Comparison of ENCODE assay signal across 8 cellular contexts in genomic region chr6:30212865-30213653, GRCh38. TPM values are rescaled to one million over a fixed set of nuclear protein-coding genes. Genes with fewer than 3 reads are reported as not detected.
A peak's percentile ranks its signal among the peaks of the same experiment; 100 is the strongest.
DNase-seq lines count a peak whose midpoint lies in the region; ATAC-seq and TF ChIP-seq lines count a peak whose summit lies in the region.

A gene with protein sequence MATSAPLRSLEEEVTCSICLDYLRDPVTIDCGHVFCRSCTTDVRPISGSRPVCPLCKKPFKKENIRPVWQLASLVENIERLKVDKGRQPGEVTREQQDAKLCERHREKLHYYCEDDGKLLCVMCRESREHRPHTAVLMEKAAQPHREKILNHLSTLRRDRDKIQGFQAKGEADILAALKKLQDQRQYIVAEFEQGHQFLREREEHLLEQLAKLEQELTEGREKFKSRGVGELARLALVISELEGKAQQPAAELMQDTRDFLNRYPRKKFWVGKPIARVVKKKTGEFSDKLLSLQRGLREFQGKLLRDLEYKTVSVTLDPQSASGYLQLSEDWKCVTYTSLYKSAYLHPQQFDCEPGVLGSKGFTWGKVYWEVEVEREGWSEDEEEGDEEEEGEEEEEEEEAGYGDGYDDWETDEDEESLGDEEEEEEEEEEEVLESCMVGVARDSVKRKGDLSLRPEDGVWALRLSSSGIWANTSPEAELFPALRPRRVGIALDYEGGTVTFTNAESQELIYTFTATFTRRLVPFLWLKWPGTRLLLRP (minus strand): TSS chr6:30213406. CDS start chr6:30199103, 14,303 bp downstream.

- no peaks in the 10 kb centered on the region for H3K9me3 ChIP-seq in suprapubic skin

- H3K9me3 Mint-ChIP-seq in activated naive CD4-positive, alpha-beta T cell treated with anti-CD3 and anti-CD28 coated beads, Interleukin-2, amount 50 U/mL, for 24 hours: no peaks in the 10 kb centered on the region

- peak within 1 kb of the TSS; percentile 95 for H3K4me3 Mint-ChIP-seq in activated naive CD4-positive, alpha-beta T cell treated with anti-CD3 and anti-CD28 coated beads, Interleukin-2, amount 50 U/mL, for 24 hours

- peak; percentile 96 for DNase-seq in GM06990 (ENCODE audit: extremely low read depth, insufficient read length)
- peak; percentile 89 for DNase-seq in NCI-H1092 (lab: John Stamatoyannopoulos, UW)
- peak; percentile 98 for DNase-seq in globus pallidus (ENCODE audit: low spot score)
- peak; percentile 31 to 98 (median 95) for DNase-seq in nucleus accumbens (lab: John Stamatoyannopoulos, UW)
- DNase-seq in suprapubic skin (ENCODE audit: low spot score in 2 of 2): peak; percentile 98 to 99

- peaks cover 45% of the 10 kb centered on the region for H3K4me1 ChIP-seq in suprapubic skin

- H3K4me3 ChIP-seq in GM06990 (replicated peaks; ENCODE audit: low read depth, low read length) (peak within 1 kb of the TSS; percentile 95), suprapubic skin (peak within 1 kb of the TSS; percentile 95)

- peaks cover 63% of the 10 kb centered on the region for H3K4me1 Mint-ChIP-seq in activated naive CD4-positive, alpha-beta T cell treated with anti-CD3 and anti-CD28 coated beads, Interleukin-2, amount 50 U/mL, for 24 hours

- TF ChIP-seq POLR2A in suprapubic skin (IDR thresholded peaks at IDR 0.05): peak; percentile 92 to 94

- peak within 1 kb of the TSS; percentile 98 for H3K27ac Mint-ChIP-seq in activated naive CD4-positive, alpha-beta T cell treated with anti-CD3 and anti-CD28 coated beads, Interleukin-2, amount 50 U/mL, for 24 hours

- no peak for TF ChIP-seq EP300 in suprapubic skin (IDR thresholded peaks at IDR 0.05)

- H3K27me3 ChIP-seq in GM06990 (replicated peaks; ENCODE audit: control insufficient read depth, insufficient read depth, low read length) (no peaks in the 10 kb centered on the region), suprapubic skin (no peaks in the 10 kb centered on the region)

- H3K36me3 ChIP-seq in GM06990 (ENCODE audit: control insufficient read depth, insufficient read depth, low read length): no peaks in the 10 kb centered on the region
- no peaks in the 10 kb centered on the region for H3K36me3 ChIP-seq in suprapubic skin

- H3K27ac ChIP-seq in suprapubic skin: peak within 1 kb of the TSS; percentile 98

- H3K27me3 Mint-ChIP-seq in activated naive CD4-positive, alpha-beta T cell treated with anti-CD3 and anti-CD28 coated beads, Interleukin-2, amount 50 U/mL, for 24 hours: no peaks in the 10 kb centered on the region

- TF ChIP-seq CTCF in GM06990 (IDR thresholded peaks at IDR 0.05; ENCODE audit: insufficient read depth, low read length, poor library complexity, severe bottlenecking) (no peak), suprapubic skin (IDR thresholded peaks at IDR 0.05) (no peak)

- WGBS in suprapubic skin: 0% methylated on average over 26 of the region's 59 CpGs

- H3K36me3 Mint-ChIP-seq in activated naive CD4-positive, alpha-beta T cell treated with anti-CD3 and anti-CD28 coated beads, Interleukin-2, amount 50 U/mL, for 24 hours: peaks cover 3% of the 10 kb centered on the region

- ATAC-seq in HG02588 (IDR thresholded peaks at IDR 0.05; ENCODE audit: unreplicated experiment) (peak; percentile 75), SK-N-SH treated with all-trans-retinoic acid at 6 μM for 48 hours (peak; percentile 94)

TF ChIP-seq in SK-N-SH treated with all-trans-retinoic acid at 6 μM for 48 hours, 23 proteins besides CTCF, POLR2A, EP300 and RAD21:
- TF ChIP-seq, protein P1, sequence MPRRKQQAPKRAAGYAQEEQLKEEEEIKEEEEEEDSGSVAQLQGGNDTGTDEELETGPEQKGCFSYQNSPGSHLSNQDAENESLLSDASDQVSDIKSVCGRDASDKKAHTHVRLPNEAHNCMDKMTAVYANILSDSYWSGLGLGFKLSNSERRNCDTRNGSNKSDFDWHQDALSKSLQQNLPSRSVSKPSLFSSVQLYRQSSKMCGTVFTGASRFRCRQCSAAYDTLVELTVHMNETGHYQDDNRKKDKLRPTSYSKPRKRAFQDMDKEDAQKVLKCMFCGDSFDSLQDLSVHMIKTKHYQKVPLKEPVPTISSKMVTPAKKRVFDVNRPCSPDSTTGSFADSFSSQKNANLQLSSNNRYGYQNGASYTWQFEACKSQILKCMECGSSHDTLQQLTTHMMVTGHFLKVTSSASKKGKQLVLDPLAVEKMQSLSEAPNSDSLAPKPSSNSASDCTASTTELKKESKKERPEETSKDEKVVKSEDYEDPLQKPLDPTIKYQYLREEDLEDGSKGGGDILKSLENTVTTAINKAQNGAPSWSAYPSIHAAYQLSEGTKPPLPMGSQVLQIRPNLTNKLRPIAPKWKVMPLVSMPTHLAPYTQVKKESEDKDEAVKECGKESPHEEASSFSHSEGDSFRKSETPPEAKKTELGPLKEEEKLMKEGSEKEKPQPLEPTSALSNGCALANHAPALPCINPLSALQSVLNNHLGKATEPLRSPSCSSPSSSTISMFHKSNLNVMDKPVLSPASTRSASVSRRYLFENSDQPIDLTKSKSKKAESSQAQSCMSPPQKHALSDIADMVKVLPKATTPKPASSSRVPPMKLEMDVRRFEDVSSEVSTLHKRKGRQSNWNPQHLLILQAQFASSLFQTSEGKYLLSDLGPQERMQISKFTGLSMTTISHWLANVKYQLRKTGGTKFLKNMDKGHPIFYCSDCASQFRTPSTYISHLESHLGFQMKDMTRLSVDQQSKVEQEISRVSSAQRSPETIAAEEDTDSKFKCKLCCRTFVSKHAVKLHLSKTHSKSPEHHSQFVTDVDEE (CRISPR knock-in tag; IDR thresholded peaks at IDR 0.05): 0 out of 2 replicates have a peak, but pooled peaks have one; percentile 41
- TF ChIP-seq, protein P2, sequence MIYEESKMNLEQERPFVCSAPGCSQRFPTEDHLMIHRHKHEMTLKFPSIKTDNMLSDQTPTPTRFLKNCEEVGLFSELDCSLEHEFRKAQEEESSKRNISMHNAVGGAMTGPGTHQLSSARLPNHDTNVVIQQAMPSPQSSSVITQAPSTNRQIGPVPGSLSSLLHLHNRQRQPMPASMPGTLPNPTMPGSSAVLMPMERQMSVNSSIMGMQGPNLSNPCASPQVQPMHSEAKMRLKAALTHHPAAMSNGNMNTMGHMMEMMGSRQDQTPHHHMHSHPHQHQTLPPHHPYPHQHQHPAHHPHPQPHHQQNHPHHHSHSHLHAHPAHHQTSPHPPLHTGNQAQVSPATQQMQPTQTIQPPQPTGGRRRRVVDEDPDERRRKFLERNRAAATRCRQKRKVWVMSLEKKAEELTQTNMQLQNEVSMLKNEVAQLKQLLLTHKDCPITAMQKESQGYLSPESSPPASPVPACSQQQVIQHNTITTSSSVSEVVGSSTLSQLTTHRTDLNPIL (CRISPR knock-in tag; IDR thresholded peaks at IDR 0.05; ENCODE audit: low read depth): no peak

RNA-seq across cellular contexts. Expression of the gene that starts here (rescaled TPM):
- 10 to 100 TPM; 61.3 to 79.0 (median 72.5) TPM for total RNA-seq in suprapubic skin

Comparison
In these comparisons a context has a peak if more than half of its experiments do, and no peak if none do; other contexts are left out.
1. Peak in every context shown above with its lines: DNase-seq, ATAC-seq, H3K4me3 ChIP-seq and H3K27ac ChIP-seq.